ENCODE assay signal across 1 cellular context in the genomic region with DNA sequence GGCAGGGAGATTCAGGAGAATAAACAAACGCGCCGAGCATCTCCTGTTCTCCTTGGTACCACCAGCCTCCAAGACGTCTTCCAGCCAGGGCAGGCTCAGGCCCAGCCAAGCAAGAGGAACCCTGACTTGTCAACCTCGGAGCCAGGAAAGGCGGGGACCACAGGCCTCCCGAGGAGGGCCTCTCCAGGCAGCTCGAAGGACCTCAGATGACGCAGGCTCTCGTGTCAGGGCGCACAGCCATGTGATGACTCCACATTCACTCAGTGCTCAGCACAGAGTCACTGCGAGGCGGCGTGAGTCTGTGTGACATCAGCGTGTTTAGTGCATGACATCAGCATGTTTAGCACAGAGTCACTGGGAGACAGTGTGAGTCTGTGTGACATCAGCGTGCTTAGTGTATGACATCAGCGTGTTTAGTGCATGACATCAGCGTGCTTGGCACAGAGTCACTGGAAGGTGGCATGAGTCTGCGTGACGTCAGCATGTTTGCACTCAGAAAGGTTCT.
TF ChIP-seq lines count a peak whose summit lies in the region.

No MANE protein-coding gene starts in this region.

TF ChIP-seq in HepG2, 621 proteins besides CTCF, POLR2A, EP300 and RAD21 (continued from another document):
- TF ChIP-seq, protein P1, sequence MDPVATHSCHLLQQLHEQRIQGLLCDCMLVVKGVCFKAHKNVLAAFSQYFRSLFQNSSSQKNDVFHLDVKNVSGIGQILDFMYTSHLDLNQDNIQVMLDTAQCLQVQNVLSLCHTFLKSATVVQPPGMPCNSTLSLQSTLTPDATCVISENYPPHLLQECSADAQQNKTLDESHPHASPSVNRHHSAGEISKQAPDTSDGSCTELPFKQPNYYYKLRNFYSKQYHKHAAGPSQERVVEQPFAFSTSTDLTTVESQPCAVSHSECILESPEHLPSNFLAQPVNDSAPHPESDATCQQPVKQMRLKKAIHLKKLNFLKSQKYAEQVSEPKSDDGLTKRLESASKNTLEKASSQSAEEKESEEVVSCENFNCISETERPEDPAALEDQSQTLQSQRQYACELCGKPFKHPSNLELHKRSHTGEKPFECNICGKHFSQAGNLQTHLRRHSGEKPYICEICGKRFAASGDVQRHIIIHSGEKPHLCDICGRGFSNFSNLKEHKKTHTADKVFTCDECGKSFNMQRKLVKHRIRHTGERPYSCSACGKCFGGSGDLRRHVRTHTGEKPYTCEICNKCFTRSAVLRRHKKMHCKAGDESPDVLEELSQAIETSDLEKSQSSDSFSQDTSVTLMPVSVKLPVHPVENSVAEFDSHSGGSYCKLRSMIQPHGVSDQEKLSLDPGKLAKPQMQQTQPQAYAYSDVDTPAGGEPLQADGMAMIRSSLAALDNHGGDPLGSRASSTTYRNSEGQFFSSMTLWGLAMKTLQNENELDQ (CRISPR knock-in tag; IDR thresholded peaks at IDR 0.05; ENCODE audit: borderline replicate concordance) = no peak
- TF ChIP-seq ZNF782 (CRISPR knock-in tag; IDR thresholded peaks at IDR 0.05; ENCODE audit: borderline replicate concordance) (no peak), KAT7 (CRISPR knock-in tag; IDR thresholded peaks at IDR 0.05; ENCODE audit: borderline replicate concordance) (no peak)
